ENCODE assay signal across 9 cellular contexts in genomic region chr12:132194056-132194455, GRCh38. TPM values are rescaled to one million over a fixed set of nuclear protein-coding genes. Genes with fewer than 3 reads are reported as not detected.
DNase-seq lines count a peak whose midpoint lies in the region; ATAC-seq and TF ChIP-seq lines count a peak whose summit lies in the region.
"Had no signal": no experiment of that assay in that cellular context is flagged by ENCODE, and none has a peak within 500 bp of the region (broad histone marks: within the 10 kb centered on the region; RNA-seq: fewer than 3 reads in every experiment).

No MANE protein-coding gene starts in this region.

- ATAC-seq in foreskin keratinocyte, result no peak
- no peak for ATAC-seq in GM18861 (IDR thresholded peaks at IDR 0.05; ENCODE audit: unreplicated experiment)
- ATAC-seq in GM21737 (IDR thresholded peaks at IDR 0.05; ENCODE audit: unreplicated experiment), result no peak

- H3K27me3 ChIP-seq in foreskin keratinocyte, result no peaks in the 10 kb centered on the region
- H3K27me3 ChIP-seq in dorsolateral prefrontal cortex, result peaks cover 0 to 26% (median 0%) of the 10 kb centered on the region in 45 donors

- no peak overlapping the region for H3K4me3 ChIP-seq in AG09309 (ENCODE audit: control insufficient read depth, low read depth, low read length)
- no peak overlapping the region for H3K4me3 ChIP-seq in dorsolateral prefrontal cortex

- no peaks in the 10 kb centered on the region for H3K4me1 ChIP-seq in foreskin keratinocyte

- intact Hi-C loops in dorsolateral prefrontal cortex (cut with DNase I), result no loop called here

- DNase-seq in AG09309 (ENCODE audit: low read depth), result no peak
- no peak for DNase-seq in RWPE1 (ENCODE audit: low spot score)
- DNase-seq in foreskin keratinocyte, result no peak
- no peak for DNase-seq in dorsolateral prefrontal cortex
- DNase-seq in ecto neural progenitor cell (ENCODE audit: low spot score), result no peak
- DNase-seq: activated T-cell treated with anti-CD3 and anti-CD28 coated beads, Interleukin-2, amount 50 U/mL, for 24 hours had no signal

- POLR2A ChIA-PET in RWPE1 (lab: Yijun Ruan, JAX; ENCODE audit: low non-redundant PET), result no interaction called here

- CTCF ChIA-PET in RWPE1 (lab: Yijun Ruan, JAX), result no interaction called here

- TF ChIP-seq CTCF in AG09309 (IDR thresholded peaks at IDR 0.05; ENCODE audit: control insufficient read depth, insufficient read depth, low read depth, low read length, missing control alignments) (peak; percentile 11), GM12873 (IDR thresholded peaks at IDR 0.05; ENCODE audit: insufficient read depth, low read depth, low read length, missing control alignments) (peak; percentile 58), RWPE1 (conservative IDR thresholded peaks at IDR 0.05; ENCODE audit: low read depth) (peak; percentile 24; the same call in 1 of the 2 replicates), foreskin keratinocyte (conservative IDR thresholded peaks at IDR 0.05) (peak; percentile 42), dorsolateral prefrontal cortex (IDR thresholded peaks at IDR 0.05 in 54 of 56, conservative IDR thresholded peaks at IDR 0.05 in 2 of 56; ENCODE audit: low read depth in 1 of 56, partially characterized antibody in 56 of 56) (peak in 5 of 56 donors; percentile 9 to 15 (median 9))

- H3K27ac ChIP-seq in RWPE1 (no peak overlapping the region), foreskin keratinocyte (no peak overlapping the region), dorsolateral prefrontal cortex (no peak overlapping the region)

RNA-seq across cellular contexts. Expression of gene NOC4L, which starts 49.8 kb away (rescaled TPM):
- total RNA-seq in foreskin keratinocyte (24.6 and 32.2 TPM in 2 replicates), dorsolateral prefrontal cortex (10 to 100 TPM; 10.5 to 25.2 (median 15.5) TPM)
- 38.2 and 42.4 TPM in 2 replicates for polyA plus RNA-seq in foreskin keratinocyte

RNA-seq across cellular contexts. Expression of gene DDX51, which starts 49.9 kb away (rescaled TPM):
- total RNA-seq in foreskin keratinocyte (12.0 and 17.8 TPM in 2 replicates), dorsolateral prefrontal cortex (10 to 100 TPM; 20.7 to 53.2 (median 34.1) TPM)
- polyA plus RNA-seq in foreskin keratinocyte, result 17.1 and 19.6 TPM in 2 replicates
